Comparison of ENCODE assay signal across 7 cellular contexts in genomic region chr18:41745166-41746049, GRCh38.
A peak's percentile ranks its signal among the peaks of the same experiment; 100 is the strongest.
DNase-seq lines count a peak whose midpoint lies in the region; ATAC-seq and TF ChIP-seq lines count a peak whose summit lies in the region.

No MANE protein-coding gene starts in this region.

- peak overlapping the region; percentile 31 for H3K4me3 ChIP-seq in fibroblast of pulmonary artery (replicated peaks; ENCODE audit: low read depth, low read length)

- TF ChIP-seq CTCF in GM10266 (IDR thresholded peaks at IDR 0.05; ENCODE audit: control insufficient read depth, insufficient read depth, low read depth, missing control alignments) (peak; percentile 51), fibroblast of pulmonary artery (IDR thresholded peaks at IDR 0.05; ENCODE audit: low read length, missing control alignments) (peak; percentile 91)

- DNase-seq in GM10266 (ENCODE audit: extremely low spot score) (peak; percentile 15), HCEC 1CT (peak; percentile 49), NCI-H1436 (lab: John Stamatoyannopoulos, UW) (peak; percentile 79), SKM-1 (lab: John Stamatoyannopoulos, UW; ENCODE audit: unreplicated experiment) (peak; percentile 18), fibroblast of pulmonary artery (ENCODE audit: low read depth) (peak; percentile 81), posterior cingulate gyrus (peak; percentile 29 to 96 (median 70))

- intact Hi-C loops in posterior cingulate gyrus (cut with DNase I): no loop called here

- no peak for ATAC-seq in GM19467 (IDR thresholded peaks at IDR 0.05; ENCODE audit: unreplicated experiment)

Comparison
In these comparisons a context has a peak if more than half of its experiments do, and no peak if none do; other contexts are left out.
1. DNase-seq: peak in every context shown above with its lines; median percentile 81 in fibroblast of pulmonary artery; 79 in NCI-H1436; 70 in posterior cingulate gyrus; 49 in HCEC 1CT; 18 in SKM-1; 15 in GM10266.